ENCODE assay signal across 27 cellular contexts in the genomic region with DNA sequence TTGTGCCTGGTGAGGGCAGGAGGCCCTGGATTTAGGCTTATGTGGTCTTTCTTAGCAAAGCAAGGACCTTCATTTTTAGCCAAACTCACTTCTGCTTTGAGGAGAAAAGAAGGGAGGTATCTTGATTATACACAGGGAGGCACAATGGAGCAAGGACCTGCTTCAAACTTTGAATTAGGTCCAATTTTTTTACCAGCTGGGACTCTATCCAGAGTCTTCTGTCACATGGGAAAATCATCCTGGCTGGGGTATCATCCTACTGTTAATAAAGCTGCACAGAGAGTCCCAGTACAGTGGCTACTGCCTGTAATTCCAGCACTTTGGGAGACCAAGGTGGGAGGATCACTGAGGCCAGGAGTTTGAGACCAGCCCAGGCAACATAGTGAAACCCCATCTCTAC.
DNase-seq lines count a peak whose midpoint lies in the region; FAIRE-seq and TF ChIP-seq lines count a peak whose summit lies in the region.
"Had no signal": no experiment of that assay in that cellular context is flagged by ENCODE, and none has a peak within 500 bp of the region (broad histone marks: within the 10 kb centered on the region; RNA-seq: fewer than 3 reads in every experiment).

No MANE protein-coding gene starts in this region.

- H3K36me3 Mint-ChIP-seq in astrocyte (ENCODE audit: low read depth, unreplicated experiment): peaks cover 35% of the 10 kb centered on the region
- no peaks in the 10 kb centered on the region for H3K36me3 Mint-ChIP-seq in T-helper 2 cell treated with Interferon-gamma antibody and Interleukin-4, amounts not matched to agents 5 μg/mL and 100 μg/mL, for 36 hours (ENCODE audit: low read depth)
- H3K36me3 Mint-ChIP-seq: activated naive CD8-positive, alpha-beta T cell treated with anti-CD3 and anti-CD28 coated beads, Interleukin-2, amount 10 ng/mL, durations not matched to agents 7 days and 5 days; IgD-negative memory B cell had no signal

- TF ChIP-seq CTCF in astrocyte (IDR thresholded peaks at IDR 0.05; ENCODE audit: insufficient read depth, low read depth, low read length) (no peak), A673 (conservative IDR thresholded peaks at IDR 0.05; ENCODE audit: low read depth, low read length) (no peak)

- CTCF ChIA-PET in A673 (lab: Charles Lee): interaction anchor here (0.5 to 0.9 kb wide), 2 partner anchors 22 to 83 kb away, joined by 3 to 4 read pairs; no protein-coding TSS in a partner anchor

- peak overlapping the region in 1 of 2 experiments; percentile 64 for H3K18ac ChIP-seq in mesenchymal stem cell (ENCODE audit: low read depth in 1 of 2, low read length in 2 of 2)

- no peak overlapping the region for H4K91ac ChIP-seq in mesenchymal stem cell (ENCODE audit: low read length)

- H2AK5ac ChIP-seq in mesenchymal stem cell (ENCODE audit: low read length, severe bottlenecking): peak overlapping the region; percentile 55

- H2AFZ ChIP-seq in astrocyte (ENCODE audit: low read depth, low read length) (no peak overlapping the region), mesenchymal stem cell (ENCODE audit: low read depth, low read length) (no peak overlapping the region)
- H2AFZ ChIP-seq: parathyroid adenoma had no signal

- H3K9me3 Mint-ChIP-seq in astrocyte (ENCODE audit: unreplicated experiment): peaks cover 10% of the 10 kb centered on the region
- H3K9me3 Mint-ChIP-seq in T-helper 2 cell treated with Interferon-gamma antibody and Interleukin-4, amounts not matched to agents 5 μg/mL and 100 μg/mL, for 36 hours: peaks cover 4% of the 10 kb centered on the region
- H3K9me3 Mint-ChIP-seq: activated naive CD8-positive, alpha-beta T cell treated with anti-CD3 and anti-CD28 coated beads, Interleukin-2, amount 10 ng/mL, durations not matched to agents 7 days and 5 days had no signal

- no peak overlapping the region for H3K4ac ChIP-seq in mesenchymal stem cell (ENCODE audit: low read depth in 1 of 2, low read length in 2 of 2)

- H3K14ac ChIP-seq in mesenchymal stem cell (ENCODE audit: low read length in 2 of 2): peak overlapping the region in 1 of 2 experiments; percentile 66

- H3K4me2 ChIP-seq in astrocyte (ENCODE audit: low read length): no peak overlapping the region
- peak overlapping the region; percentile 40 for H3K4me2 ChIP-seq in mesenchymal stem cell (ENCODE audit: low read length, poor library complexity, severe bottlenecking)

- no peaks in the 10 kb centered on the region for H3K27me3 Mint-ChIP-seq in astrocyte (ENCODE audit: low read depth, unreplicated experiment)
- H3K27me3 Mint-ChIP-seq in T-helper 2 cell treated with Interferon-gamma antibody and Interleukin-4, amounts not matched to agents 5 μg/mL and 100 μg/mL, for 36 hours (ENCODE audit: low read depth): peaks cover 2% of the 10 kb centered on the region
- H3K27me3 Mint-ChIP-seq: activated CD4-positive, alpha-beta memory T cell treated with anti-CD3 and anti-CD28 coated beads for 36 hours; activated T-helper 17 cell treated with anti-CD3 and anti-CD28 coated beads, Interleukin-2, amount 50 U/mL, for 72 hours; IgD-negative memory B cell had no signal

- peak overlapping the region; percentile 67 for H2BK5ac ChIP-seq in mesenchymal stem cell (ENCODE audit: low read depth, low read length, poor library complexity, severe bottlenecking)

- peaks cover 10% of the 10 kb centered on the region for H3K79me2 ChIP-seq in astrocyte (ENCODE audit: insufficient read depth, low read length)
- H3K79me2 ChIP-seq: parathyroid adenoma had no signal

- no peaks in the 10 kb centered on the region for H4K20me1 ChIP-seq in astrocyte (ENCODE audit: insufficient read depth, low read length)

- no peak overlapping the region for H3K4me3 ChIP-seq in astrocyte (ENCODE audit: insufficient read depth, low read depth, low read length)
- H3K4me3 ChIP-seq in mesenchymal stem cell (ENCODE audit: insufficient read depth in 1 of 2, low read depth in 1 of 2, low read length in 2 of 2): no peak overlapping the region
- H3K4me3 ChIP-seq in A673 (ENCODE audit: low read depth, low read length, poor library complexity, severe bottlenecking): no peak overlapping the region
- H3K4me3 ChIP-seq: gastrocnemius medialis, MG63, testis, uterus had no signal

- H3K27ac ChIP-seq in astrocyte (ENCODE audit: low read depth, low read length): no peak overlapping the region
- H3K27ac ChIP-seq in mesenchymal stem cell (ENCODE audit: low read length, poor library complexity, severe bottlenecking): peak overlapping the region; percentile 69
- no peak overlapping the region for H3K27ac ChIP-seq in A673 (ENCODE audit: low read depth, low read length, poor library complexity, severe bottlenecking)
- H3K27ac ChIP-seq: gastrocnemius medialis, parathyroid adenoma, testis, uterus had no signal

- H3K79me1 ChIP-seq in mesenchymal stem cell (replicated peaks; ENCODE audit: low read length, poor library complexity, severe bottlenecking): peaks cover 18% of the 10 kb centered on the region

- H4K8ac ChIP-seq in mesenchymal stem cell (ENCODE audit: low read length): no peak overlapping the region

- POLR2A ChIA-PET in A673 (lab: Charles Lee; ENCODE audit: low non-redundant PET): no interaction called here

- H3K36me3 ChIP-seq in astrocyte (ENCODE audit: insufficient read depth, low read length): peaks cover 8% of the 10 kb centered on the region
- peaks cover 20 to 74% of the 10 kb centered on the region in 2 experiments for H3K36me3 ChIP-seq in mesenchymal stem cell (ENCODE audit: control insufficient read depth in 1 of 2, insufficient read depth in 2 of 2, low read depth in 1 of 2, low read length in 2 of 2)
- no peaks in the 10 kb centered on the region for H3K36me3 ChIP-seq in A673 (ENCODE audit: insufficient read depth, low read length, poor library complexity, severe bottlenecking)
- H3K36me3 ChIP-seq: uterus had no signal

- no peak overlapping the region for H3K9ac ChIP-seq in astrocyte (ENCODE audit: low read length)
- H3K9ac ChIP-seq in mesenchymal stem cell (ENCODE audit: low read length): no peak overlapping the region
- H3K9ac ChIP-seq: parathyroid adenoma had no signal

- no peak overlapping the region for H3K4me3 Mint-ChIP-seq in astrocyte (ENCODE audit: unreplicated experiment)
- H3K4me3 Mint-ChIP-seq in T-helper 2 cell treated with Interferon-gamma antibody and Interleukin-4, amounts not matched to agents 5 μg/mL and 100 μg/mL, for 36 hours: no peak overlapping the region
- H3K4me3 Mint-ChIP-seq: activated CD4-positive, alpha-beta memory T cell treated with anti-CD3 and anti-CD28 coated beads for 36 hours; activated naive CD8-positive, alpha-beta T cell treated with anti-CD3 and anti-CD28 coated beads, Interleukin-2, amount 10 ng/mL, durations not matched to agents 7 days and 5 days; activated T-helper 17 cell treated with anti-CD3 and anti-CD28 coated beads, Interleukin-2, amount 50 U/mL, for 72 hours had no signal

- FAIRE-seq in astrocyte (lab: Jason Lieb, UNC): peak; percentile 13
- FAIRE-seq: A204.1, GM12892 had no signal

- no peak overlapping the region for H2BK120ac ChIP-seq in mesenchymal stem cell (ENCODE audit: low read depth, low read length)

- no peaks in the 10 kb centered on the region for H3K27me3 ChIP-seq in astrocyte (ENCODE audit: insufficient read depth, low read length)
- H3K27me3 ChIP-seq in mesenchymal stem cell (ENCODE audit: control insufficient read depth in 1 of 2, insufficient read depth in 1 of 2, low read length in 2 of 2): no peaks in the 10 kb centered on the region
- H3K27me3 ChIP-seq in A673 (replicated peaks; ENCODE audit: insufficient read depth, low read depth, low read length, poor library complexity): no peaks in the 10 kb centered on the region
- H3K27me3 ChIP-seq: gastrocnemius medialis, MG63, testis, uterus had no signal

- H2BK15ac ChIP-seq in mesenchymal stem cell (ENCODE audit: low read depth, poor library complexity, severe bottlenecking): no peak overlapping the region

- DNase-seq in NCI-H2196 (lab: John Stamatoyannopoulos, UW; ENCODE audit: unreplicated experiment): peak; percentile 70
- DNase-seq in NCI-H2196 treated with DMSO at 0.1 percent for 48 hours (lab: John Stamatoyannopoulos, UW; ENCODE audit: unreplicated experiment): no peak
- DNase-seq in M059J (ENCODE audit: low read depth): peak; percentile 68
- DNase-seq in astrocyte (ENCODE audit: low read depth): no peak
- no peak for DNase-seq in mesenchymal stem cell
- DNase-seq in A673 (ENCODE audit: low spot score): no peak
- no peak for DNase-seq in T-helper 2 cell treated with Interferon-gamma antibody and Interleukin-4, amounts not matched to agents 5 μg/mL and 100 μg/mL, for 36 hours (ENCODE audit: low spot score)
- DNase-seq in iPS-NIHi11 (ENCODE audit: low spot score): no peak
- DNase-seq: activated CD4-positive, alpha-beta memory T cell treated with anti-CD3 and anti-CD28 coated beads for 36 hours; activated CD8-positive, alpha-beta memory T cell treated with anti-CD3 and anti-CD28 coated beads, Interleukin-2, amount 50 U/mL, for 48 hours; activated naive CD8-positive, alpha-beta T cell treated with anti-CD3 and anti-CD28 coated beads, Interleukin-2, amount 10 ng/mL, durations not matched to agents 7 days and 5 days; COR-L47; effector CD4-positive, alpha-beta T cell; gastrocnemius medialis; hypothalamus; RPMI8226; stimulated activated CD4-positive, alpha-beta T cell treated with anti-CD3 and anti-CD28 coated beads, Interleukin-4, amount 100 ng/mL, for 4 hours; stimulated activated naive CD4-positive, alpha-beta T cell; T1000; testis; uterus had no signal

- H3K4me1 Mint-ChIP-seq in astrocyte (ENCODE audit: low read depth, unreplicated experiment): no peaks in the 10 kb centered on the region
- peaks cover 7% of the 10 kb centered on the region for H3K4me1 Mint-ChIP-seq in T-helper 2 cell treated with Interferon-gamma antibody and Interleukin-4, amounts not matched to agents 5 μg/mL and 100 μg/mL, for 36 hours (ENCODE audit: low read depth)
- H3K4me1 Mint-ChIP-seq: activated T-helper 17 cell treated with anti-CD3 and anti-CD28 coated beads, Interleukin-2, amount 50 U/mL, for 72 hours had no signal

- no TSS peak for BruUV-seq in A673 (replicated peaks; lab: Mats Ljungman, UMichigan)

- H2BK12ac ChIP-seq in mesenchymal stem cell (ENCODE audit: low read length in 2 of 2): peak overlapping the region in 1 of 2 experiments; percentile 75

- intact Hi-C loops in A673 (cut with micrococcal nuclease; ENCODE audit: unreplicated experiment): no loop called here

- no peak overlapping the region for H3K27ac Mint-ChIP-seq in astrocyte (ENCODE audit: unreplicated experiment)
- H3K27ac Mint-ChIP-seq in T-helper 2 cell treated with Interferon-gamma antibody and Interleukin-4, amounts not matched to agents 5 μg/mL and 100 μg/mL, for 36 hours: no peak overlapping the region
- H3K27ac Mint-ChIP-seq: activated CD4-positive, alpha-beta memory T cell treated with anti-CD3 and anti-CD28 coated beads for 36 hours; activated naive CD8-positive, alpha-beta T cell treated with anti-CD3 and anti-CD28 coated beads, Interleukin-2, amount 10 ng/mL, durations not matched to agents 7 days and 5 days; activated T-helper 17 cell treated with anti-CD3 and anti-CD28 coated beads, Interleukin-2, amount 50 U/mL, for 72 hours; IgD-negative memory B cell had no signal

- H3K4me1 ChIP-seq in astrocyte (ENCODE audit: insufficient read depth, low read length) (peaks cover 14% of the 10 kb centered on the region), mesenchymal stem cell (ENCODE audit: control insufficient read depth, insufficient read depth, low read depth, low read length) (peaks cover 14% of the 10 kb centered on the region), A673 (ENCODE audit: insufficient read depth, low read length, poor library complexity, severe bottlenecking) (no peaks in the 10 kb centered on the region)
- H3K4me1 ChIP-seq: gastrocnemius medialis, parathyroid adenoma, testis, uterus had no signal

- H3K9me3 ChIP-seq in astrocyte (ENCODE audit: insufficient read depth, low read depth, low read length) (no peaks in the 10 kb centered on the region), mesenchymal stem cell (ENCODE audit: control insufficient read depth, low read length) (no peaks in the 10 kb centered on the region), A673 (ENCODE audit: low read depth, low read length, poor library complexity, severe bottlenecking) (peaks cover 4% of the 10 kb centered on the region)
- H3K9me3 ChIP-seq: gastrocnemius medialis, MG63, testis, uterus had no signal

- H3K23ac ChIP-seq in mesenchymal stem cell (ENCODE audit: low read length in 2 of 2): no peak overlapping the region

Comparison
In these comparisons a context has a peak if more than half of its experiments do, and no peak if none do; other contexts are left out.
1. DNase-seq: peak in NCI-H2196 (single experiment) and M059J (single experiment); none in NCI-H2196 treated with DMSO at 0.1 percent for 48 hours (single experiment), astrocyte (single experiment), mesenchymal stem cell (single experiment), A673 (single experiment), T-helper 2 cell treated with Interferon-gamma antibody and Interleukin-4, amounts not matched to agents 5 μg/mL and 100 μg/mL, for 36 hours (single experiment) and iPS-NIHi11 (single experiment).